Comparison of ENCODE assay signal across 4 cellular contexts in genomic region chr22:15714125-15714524, GRCh38. TPM values are rescaled to one million over a fixed set of nuclear protein-coding genes. Genes with fewer than 3 reads are reported as not detected.
"Had no signal": no experiment of that assay in that cellular context is flagged by ENCODE, and none has a peak within 500 bp of the region (broad histone marks: within the 10 kb centered on the region; RNA-seq: fewer than 3 reads in every experiment).

No MANE protein-coding gene starts in this region.

RNA-seq across cellular contexts. Expression of gene POTEH, which starts 24.3 kb away (rescaled TPM):
- polyA plus RNA-seq: adipose tissue, adrenal gland, aorta, cardiac muscle cell had no signal
